In genomic region chr7:17986826-17987225, GRCh38 we compare ENCODE assay signal across 14 cellular contexts. TPM values are rescaled to one million over a fixed set of nuclear protein-coding genes. Genes with fewer than 3 reads are reported as not detected.
DNase-seq lines count a peak whose midpoint lies in the region; ATAC-seq, FAIRE-seq and TF ChIP-seq lines count a peak whose summit lies in the region.
"Had no signal": no experiment of that assay in that cellular context is flagged by ENCODE, and none has a peak within 500 bp of the region (broad histone marks: within the 10 kb centered on the region; RNA-seq: fewer than 3 reads in every experiment).

No MANE protein-coding gene starts in this region.

- TF ChIP-seq EP300 in transverse colon (IDR thresholded peaks at IDR 0.05; ENCODE audit: low read depth) (no peak), stomach (IDR thresholded peaks at IDR 0.05) (no peak)

- DNase-seq in H54 (ENCODE audit: insufficient read length, low spot score) (peak; percentile 53), amniotic epithelial cell (ENCODE audit: low read depth) (peak; percentile 95), left cardiac atrium (no peak), transverse colon (no peak), GM12891 (ENCODE audit: insufficient read length, low spot score) (no peak), mucosa of gallbladder (ENCODE audit: low spot score) (no peak), stomach (no peak)
- DNase-seq in activated CD4-positive, CD25-positive, alpha-beta regulatory T cell treated with anti-CD3 and anti-CD28 coated beads, Interleukin-2, amount 50 U/mL, for 72 hours = no peak
- DNase-seq: activated CD8-positive, alpha-beta memory T cell treated with anti-CD3 and anti-CD28 coated beads, Interleukin-2, amount 10 ng/mL, durations not matched to agents 7 days and 5 days; endodermal cell; NCI-H2029; stimulated activated naive CD8-positive, alpha-beta T cell treated with anti-CD3 and anti-CD28 coated beads, Interleukin-15, Interleukin-2, amounts not matched to agents 100 U/mL and 50 U/mL, for 24 hours had no signal

- 54% methylated on average over 2 of the region's 2 CpGs for WGBS in transverse colon (ENCODE audit: low coverage in 1 of 2), 2 donors
- WGBS in stomach, 5 donors = 63 to 76% (median 71%) methylated on average over 2 of the region's 2 CpGs

- TF ChIP-seq POLR2A in H54 (IDR thresholded peaks at IDR 0.05; ENCODE audit: low read depth, low read length) (no peak), transverse colon (IDR thresholded peaks at IDR 0.05) (no peak), GM12891 (IDR thresholded peaks at IDR 0.05; ENCODE audit: low read depth, low read length) (no peak), stomach (IDR thresholded peaks at IDR 0.05) (no peak)

- H3K4me3 ChIP-seq in transverse colon = no peak overlapping the region
- H3K4me3 ChIP-seq in stomach = no peak overlapping the region

- TF ChIP-seq CTCF in transverse colon (IDR thresholded peaks at IDR 0.05) = no peak
- no peak for TF ChIP-seq CTCF in stomach (IDR thresholded peaks at IDR 0.05)

- FAIRE-seq in H54 (lab: Jason Lieb, UNC) = peak; percentile 91
- no peak for FAIRE-seq in GM12891 (lab: Jason Lieb, UNC)

- H3K4me1 ChIP-seq in transverse colon (peaks cover 4 to 45% (median 25%) of the 10 kb centered on the region in 4 donors), stomach (no peaks in the 10 kb centered on the region)

- peak; percentile 30 to 85 for ATAC-seq in left cardiac atrium
- ATAC-seq: activated CD8-positive, alpha-beta memory T cell treated with anti-CD3 and anti-CD28 coated beads, Interleukin-2, amount 10 ng/mL, durations not matched to agents 7 days and 5 days; stimulated activated naive CD8-positive, alpha-beta T cell treated with anti-CD3 and anti-CD28 coated beads, Interleukin-15, Interleukin-2, amounts not matched to agents 100 U/mL and 50 U/mL, for 24 hours had no signal

- H3K27me3 ChIP-seq in transverse colon = no peaks in the 10 kb centered on the region
- no peaks in the 10 kb centered on the region for H3K27me3 ChIP-seq in stomach

- H3K27ac ChIP-seq in transverse colon (peak overlapping the region; percentile 3 to 87 (median 60)), stomach (no peak overlapping the region)

- H3K9me3 ChIP-seq in transverse colon (no peaks in the 10 kb centered on the region), stomach (no peaks in the 10 kb centered on the region)

- no peaks in the 10 kb centered on the region for H3K36me3 ChIP-seq in transverse colon
- H3K36me3 ChIP-seq in stomach = no peaks in the 10 kb centered on the region

- in situ Hi-C loops in transverse colon (cut with MboI; ENCODE audit: low pct_ligation_motif_present in 1 of 4, low pct_unique_long_range_greater_than_20kb in 1 of 4, low sequenced_read_pairs in 3 of 4) = no loop called here

- intact Hi-C loops in left cardiac atrium (cut with DNase I) (no loop called here), transverse colon (cut with DNase I; ENCODE audit: low total_unique reads) (no loop called here), stomach (cut with DNase I; ENCODE audit: low total_unique reads) (no loop called here)

TF ChIP-seq in GM12891, 5 proteins besides CTCF, POLR2A, EP300 and RAD21:
- TF ChIP-seq PAX5 (IDR thresholded peaks at IDR 0.05; ENCODE audit: insufficient read depth, low read length, severe bottlenecking) (no peak), POLR2AphosphoS5 (IDR thresholded peaks at IDR 0.05; ENCODE audit: low read depth, low read length) (no peak), SPI1 (IDR thresholded peaks at IDR 0.05; ENCODE audit: low read depth, low read length) (no peak), POU2F2 (IDR thresholded peaks at IDR 0.05; ENCODE audit: low read depth, low read length) (no peak), TAF1 (IDR thresholded peaks at IDR 0.05; ENCODE audit: low read depth, low read length) (no peak)

RNA-seq across cellular contexts. Expression of gene PRPS1L1, which starts 40.8 kb away (rescaled TPM):
- not detected for total RNA-seq in left cardiac atrium
- not detected for total RNA-seq in transverse colon
- not detected for polyA plus RNA-seq in GM12891 (2012; ENCODE audit: low read depth, missing spikeins)
- total RNA-seq in mucosa of gallbladder = not detected
- total RNA-seq in stomach = not detected
- not detected for polyA plus RNA-seq in stomach
- total RNA-seq: activated CD8-positive, alpha-beta memory T cell treated with anti-CD3 and anti-CD28 coated beads, Interleukin-2, amount 10 ng/mL, durations not matched to agents 7 days and 5 days; endodermal cell had no signal
- polyA plus RNA-seq: adipose tissue, neural cell had no signal

RNA-seq across cellular contexts. Expression of gene SNX13, which starts 46.5 kb away (rescaled TPM):
- total RNA-seq in left cardiac atrium (10 to 100 TPM; 38.0 to 46.4 TPM), transverse colon (10 to 100 TPM; 11.3 to 83.8 (median 69.0) TPM), mucosa of gallbladder (52.3 TPM), stomach (100 to 1,000 TPM in 2 of 5 donors, 10 to 100 TPM in 3; 26.8 to 115 (median 43.7) TPM)
- 6.1 TPM for polyA plus RNA-seq in GM12891 (2012; ENCODE audit: low read depth, missing spikeins)
- 1 to 10 TPM; 6.0 to 7.2 (median 6.8) TPM for polyA plus RNA-seq in stomach

Comparison
In these comparisons a context has a peak if more than half of its experiments do, and no peak if none do; other contexts are left out.
1. DNase-seq: peak in H54 (single experiment) and amniotic epithelial cell (single experiment); none in left cardiac atrium (single experiment), transverse colon (single experiment), activated CD4-positive, CD25-positive, alpha-beta regulatory T cell treated with anti-CD3 and anti-CD28 coated beads, Interleukin-2, amount 50 U/mL, for 72 hours (single experiment), GM12891 (single experiment), mucosa of gallbladder (single experiment) and stomach (single experiment).
2. H3K27ac ChIP-seq: peak in transverse colon (4 of 4); none in stomach (0 of 5).